12 cellular contexts compared by ENCODE assay signal in the genomic region with DNA sequence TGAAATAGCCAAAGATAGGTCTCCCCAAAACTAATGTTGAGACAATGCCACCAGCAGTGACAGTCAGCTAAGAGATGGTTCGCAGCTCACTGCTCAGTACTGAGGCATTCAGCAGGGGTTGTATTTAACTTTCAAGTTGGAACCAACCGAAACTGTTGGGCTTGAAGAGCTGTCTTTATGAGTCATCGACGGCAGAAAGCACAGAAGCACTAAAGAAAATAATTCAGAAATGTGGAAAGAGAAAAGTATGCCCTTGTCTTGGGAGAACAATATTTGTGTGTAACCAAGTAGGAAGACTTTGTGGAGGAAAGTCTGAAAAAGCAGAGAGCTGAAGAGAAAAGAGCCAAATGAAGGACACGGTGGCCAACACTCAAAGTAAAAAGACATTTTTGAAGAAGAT. TPM values are rescaled to one million over a fixed set of nuclear protein-coding genes. Genes with fewer than 3 reads are reported as not detected.
DNase-seq lines count a peak whose midpoint lies in the region; ATAC-seq and TF ChIP-seq lines count a peak whose summit lies in the region.
"Had no signal": no experiment of that assay in that cellular context is flagged by ENCODE, and none has a peak within 500 bp of the region (broad histone marks: within the 10 kb centered on the region; RNA-seq: fewer than 3 reads in every experiment).

No MANE protein-coding gene starts in this region.

- DNase-seq in GM04503 (ENCODE audit: low read depth), result peak; percentile 54
- DNase-seq in RWPE2 (ENCODE audit: low spot score), result no peak
- DNase-seq in fibroblast of lung (ENCODE audit: low read depth in 2 of 2), result peak; percentile 65 to 84
- peak; percentile 65 for DNase-seq in renal cortical epithelial cell (ENCODE audit: low read depth)
- no peak for DNase-seq in left colon
- no peak for DNase-seq in left ventricle myocardium inferior
- DNase-seq: activated CD4-positive, alpha-beta T cell treated with anti-CD3 and anti-CD28 coated beads, Interleukin-2, amount 50 U/mL, for 1 hour; NCI-H446 treated with DMSO at 0.1 percent for 48 hours; posterior cingulate gyrus had no signal

- H3K79me2 ChIP-seq in fibroblast of lung (ENCODE audit: control insufficient read depth, insufficient read depth, low read length), result no peaks in the 10 kb centered on the region

- ATAC-seq in RWPE2 (ENCODE audit: low read depth) (peak; percentile 61), left colon (no peak), GM21526 (IDR thresholded peaks at IDR 0.05; ENCODE audit: low FRiP score, unreplicated experiment) (no peak), GM21381 (IDR thresholded peaks at IDR 0.05; ENCODE audit: unreplicated experiment) (no peak)
- ATAC-seq: activated naive CD4-positive, alpha-beta T cell treated with anti-CD3 and anti-CD28 coated beads, Interleukin-2, amount 50 U/mL, for 72 hours had no signal

- H3K27me3 ChIP-seq in RWPE2 (ENCODE audit: insufficient read depth, poor library complexity, severe bottlenecking) (no peaks in the 10 kb centered on the region), fibroblast of lung (ENCODE audit: control insufficient read depth, insufficient read depth, low read length) (no peaks in the 10 kb centered on the region), left ventricle myocardium inferior (ENCODE audit: low read depth) (no peaks in the 10 kb centered on the region)

- no peak overlapping the region for H2AFZ ChIP-seq in fibroblast of lung (ENCODE audit: low read length)

- intact Hi-C loops in left colon (cut with DNase I, micrococcal nuclease), result no loop called here
- intact Hi-C loops in left ventricle myocardium inferior (cut with micrococcal nuclease), result no loop called here

- no peak overlapping the region for H3K9ac ChIP-seq in fibroblast of lung (ENCODE audit: insufficient read depth, low read length)

- peaks cover 32% of the 10 kb centered on the region for H3K4me1 ChIP-seq in RWPE2 (ENCODE audit: insufficient read depth, poor library complexity, severe bottlenecking)
- peaks cover 3% of the 10 kb centered on the region for H3K4me1 ChIP-seq in fibroblast of lung (ENCODE audit: control insufficient read depth, extremely low read depth, insufficient read depth, low read length)
- H3K4me1 ChIP-seq in left ventricle myocardium inferior, result peaks cover 25% of the 10 kb centered on the region

- H4K20me1 ChIP-seq in fibroblast of lung (ENCODE audit: control insufficient read depth, extremely low read depth, insufficient read depth, low read length), result no peaks in the 10 kb centered on the region

- TF ChIP-seq CTCF in RWPE2 (IDR thresholded peaks at IDR 0.05; ENCODE audit: poor library complexity, severe bottlenecking) (no peak), fibroblast of lung (conservative IDR thresholded peaks at IDR 0.05 in 1 of 2, IDR thresholded peaks at IDR 0.05 in 1 of 2; ENCODE audit: low read depth in 1 of 2, low read length in 2 of 2) (no peak), left ventricle myocardium inferior (IDR thresholded peaks at IDR 0.05; ENCODE audit: borderline replicate concordance) (no peak)

- H3K9me3 ChIP-seq in RWPE2 (ENCODE audit: severe bottlenecking) (no peaks in the 10 kb centered on the region), fibroblast of lung (ENCODE audit: control insufficient read depth, insufficient read depth, low read depth, low read length) (no peaks in the 10 kb centered on the region), left ventricle myocardium inferior (replicated peaks) (no peaks in the 10 kb centered on the region)

- peak overlapping the region; percentile 59 for H3K27ac ChIP-seq in RWPE2 (ENCODE audit: poor library complexity, severe bottlenecking)
- H3K27ac ChIP-seq in fibroblast of lung (ENCODE audit: insufficient read depth, low read length), result no peak overlapping the region
- no peak overlapping the region for H3K27ac ChIP-seq in left ventricle myocardium inferior (replicated peaks)

- H3K4me2 ChIP-seq in fibroblast of lung (ENCODE audit: extremely low read depth, insufficient read depth, low read length), result no peak overlapping the region

- H3K36me3 ChIP-seq in RWPE2 (ENCODE audit: low read depth), result no peaks in the 10 kb centered on the region
- H3K36me3 ChIP-seq in fibroblast of lung (ENCODE audit: control insufficient read depth, insufficient read depth, low read length), result no peaks in the 10 kb centered on the region
- H3K36me3 ChIP-seq in left ventricle myocardium inferior, result no peaks in the 10 kb centered on the region

- no peak overlapping the region for H3K4me3 ChIP-seq in RWPE2 (ENCODE audit: severe bottlenecking)
- no peak overlapping the region for H3K4me3 ChIP-seq in fibroblast of lung (replicated peaks in 1 of 4; ENCODE audit: control extremely low read depth in 1 of 4, insufficient read depth in 1 of 4, low read depth in 3 of 4, low read length in 4 of 4)
- H3K4me3 ChIP-seq in left ventricle myocardium inferior, result no peak overlapping the region

RNA-seq across cellular contexts. Expression of a gene that starts 4.3 kb away (rescaled TPM):
- total RNA-seq in fibroblast of lung, result 9.4 and 10.3 TPM in 2 replicates
- 2.3 and 13.3 TPM in 2 replicates for polyA plus RNA-seq in fibroblast of lung
- polyA plus RNA-seq in fibroblast of lung (2012), result 1.5 and 7.2 TPM in 2 replicates
- polyA minus RNA-seq in fibroblast of lung (ENCODE audit: low replicate concordance), result 4.4 and 6.8 TPM in 2 replicates
- 4.3 and 4.9 TPM in 2 replicates for total RNA-seq in renal cortical epithelial cell
- 1 to 10 TPM; 1.2 to 4.3 TPM for total RNA-seq in left colon
- total RNA-seq in left ventricle myocardium inferior, result 15.6 TPM
- total RNA-seq: activated naive CD4-positive, alpha-beta T cell treated with anti-CD3 and anti-CD28 coated beads, Interleukin-2, amount 50 U/mL, for 72 hours had no signal

Comparison
In these comparisons a context has a peak if more than half of its experiments do, and no peak if none do; other contexts are left out.
1. DNase-seq: peak in GM04503 (single experiment), fibroblast of lung (2 of 2) and renal cortical epithelial cell (single experiment); none in RWPE2 (single experiment), left colon (0 of 2) and left ventricle myocardium inferior (single experiment).